Comparison of ENCODE assay signal across 8 cellular contexts in the genomic region with DNA sequence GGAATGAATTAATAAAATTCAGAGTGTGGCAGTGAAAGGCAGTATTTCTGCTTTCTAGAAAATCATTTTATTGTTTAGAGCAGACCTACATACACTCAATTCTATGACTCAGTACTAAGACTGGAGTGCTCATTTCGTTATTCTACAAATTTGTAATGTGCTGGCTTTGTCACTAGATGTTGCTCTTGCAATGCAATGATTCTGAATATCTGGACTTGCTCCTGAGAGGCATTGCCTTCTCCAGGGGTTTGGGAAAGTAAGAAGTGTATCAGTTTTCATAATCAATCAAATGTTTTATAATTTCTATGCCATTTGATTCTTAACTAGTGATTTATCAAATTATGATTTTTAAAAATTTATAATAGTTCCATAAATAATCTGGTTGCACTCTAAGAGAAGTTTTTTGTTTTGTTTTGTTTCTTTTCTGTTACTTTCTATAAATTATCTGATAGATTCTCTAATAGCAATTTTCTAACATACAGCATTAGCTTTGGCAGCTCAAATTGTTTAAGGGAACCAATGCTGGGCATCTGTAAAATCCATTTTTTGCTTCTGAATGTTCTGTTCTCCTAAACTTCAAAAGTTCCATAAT.
DNase-seq lines count a peak whose midpoint lies in the region; ATAC-seq and TF ChIP-seq lines count a peak whose summit lies in the region.

No MANE protein-coding gene starts in this region.

- H3K4me3 ChIP-seq in Panc1 (ENCODE audit: low read depth in 2 of 2, low read length in 2 of 2) (no peak overlapping the region), coronary artery (no peak overlapping the region)

- intact Hi-C loops in Panc1 (cut with micrococcal nuclease; ENCODE audit: unreplicated experiment): loop anchor here (1.0 to 5.0 kb wide), 2 partner anchors 193 to 474 kb away; no protein-coding TSS in a partner anchor

- ATAC-seq in GM21786 (IDR thresholded peaks at IDR 0.05; ENCODE audit: unreplicated experiment): peak; percentile 80
- ATAC-seq in Panc1: peak; percentile 90

- H3K36me3 ChIP-seq in Panc1 (ENCODE audit: control insufficient read depth, insufficient read depth, low read length): no peaks in the 10 kb centered on the region

- in situ Hi-C loops in Panc1 (cut with HindIII; ENCODE audit: low pct_unique_long_range_greater_than_20kb, low sequenced_read_pairs): no loop called here

- TF ChIP-seq CTCF in Panc1 (IDR thresholded peaks at IDR 0.05) (peak; percentile 71; the same call in 1 of the 2 replicates), coronary artery (IDR thresholded peaks at IDR 0.05) (peak; percentile 61)

- no peaks in the 10 kb centered on the region for H3K36me3 Mint-ChIP-seq in activated T-cell treated with anti-CD3 and anti-CD28 coated beads, Interleukin-2, amount 50 U/mL, for 24 hours (ENCODE audit: low read depth)

- POLR2A ChIA-PET in Panc1 (lab: Charles Lee): no interaction called here

- H3K27ac Mint-ChIP-seq in activated T-cell treated with anti-CD3 and anti-CD28 coated beads, Interleukin-2, amount 50 U/mL, for 24 hours: peak overlapping the region; percentile 23

- no peaks in the 10 kb centered on the region for H3K9me3 Mint-ChIP-seq in activated T-cell treated with anti-CD3 and anti-CD28 coated beads, Interleukin-2, amount 50 U/mL, for 24 hours

- H3K27me3 ChIP-seq in Panc1 (ENCODE audit: control insufficient read depth, insufficient read depth, low read length): peaks cover 2% of the 10 kb centered on the region

- CTCF ChIA-PET in Panc1 (lab: Charles Lee): no interaction called here

- H3K4me3 Mint-ChIP-seq in activated T-cell treated with anti-CD3 and anti-CD28 coated beads, Interleukin-2, amount 50 U/mL, for 24 hours: no peak overlapping the region

- H3K9me3 ChIP-seq in Panc1 (ENCODE audit: control insufficient read depth, insufficient read depth, low read depth, low read length): no peaks in the 10 kb centered on the region

- H3K27me3 Mint-ChIP-seq in activated T-cell treated with anti-CD3 and anti-CD28 coated beads, Interleukin-2, amount 50 U/mL, for 24 hours: no peaks in the 10 kb centered on the region

- H3K4me1 Mint-ChIP-seq in activated T-cell treated with anti-CD3 and anti-CD28 coated beads, Interleukin-2, amount 50 U/mL, for 24 hours (ENCODE audit: low read depth): peaks cover 56% of the 10 kb centered on the region

- H3K4me1 ChIP-seq in Panc1 (ENCODE audit: control insufficient read depth, insufficient read depth, low read length): no peaks in the 10 kb centered on the region

- BruUV-seq in Panc1 (replicated peaks; lab: Mats Ljungman, UMichigan): no TSS peak

- DNase-seq in activated T-cell treated with anti-CD3 and anti-CD28 coated beads, Interleukin-2, amount 50 U/mL, for 24 hours: no peak
- DNase-seq in activated T-cell treated with anti-CD3 and anti-CD28 coated beads, Interleukin-2, amount 50 U/mL, for 48 hours: no peak
- DNase-seq in HuH-7.5 (ENCODE audit: low spot score) (peak; percentile 9), Panc1 (ENCODE audit: low read depth, low spot score) (peak; percentile 69), coronary artery (ENCODE audit: low spot score) (no peak), medulla oblongata (ENCODE audit: extremely low spot score) (peak; percentile 92), T-helper 9 cell (no peak)

- H3K27ac ChIP-seq in Panc1 (ENCODE audit: low read length) (no peak overlapping the region), coronary artery (no peak overlapping the region)

Comparison
In these comparisons a context has a peak if more than half of its experiments do, and no peak if none do; other contexts are left out.
1. DNase-seq: peak in HuH-7.5 (single experiment), Panc1 (single experiment) and medulla oblongata (single experiment); none in activated T-cell treated with anti-CD3 and anti-CD28 coated beads, Interleukin-2, amount 50 U/mL, for 24 hours (single experiment), activated T-cell treated with anti-CD3 and anti-CD28 coated beads, Interleukin-2, amount 50 U/mL, for 48 hours (0 of 2), coronary artery (single experiment) and T-helper 9 cell (single experiment).